Comparison of ENCODE assay signal across 37 cellular contexts in the genomic region with DNA sequence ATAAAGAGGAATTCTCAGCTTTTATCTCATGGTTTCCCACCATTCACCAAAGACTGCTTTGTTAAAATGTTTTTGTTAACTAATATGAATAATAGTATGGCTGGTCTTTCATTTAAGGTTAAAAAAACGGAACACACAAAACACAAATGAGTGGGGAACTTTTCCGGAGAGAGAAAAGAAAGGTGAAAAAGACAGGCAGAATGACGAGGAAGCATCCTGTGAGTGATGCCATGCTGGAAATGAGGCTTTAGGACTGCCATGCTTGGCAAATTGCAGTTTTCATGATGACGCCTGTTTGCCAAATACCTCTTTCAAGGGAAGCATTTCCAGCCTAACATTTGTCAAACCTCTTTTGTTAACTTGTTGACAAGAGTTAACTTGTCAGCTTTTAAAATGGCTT.
"Had no signal": no experiment of that assay in that cellular context is flagged by ENCODE, and none has a peak within 500 bp of the region (broad histone marks: within the 10 kb centered on the region; RNA-seq: fewer than 3 reads in every experiment).

No MANE protein-coding gene starts in this region.

- ATAC-seq: activated CD8-positive, alpha-beta T cell treated with anti-CD3 and anti-CD28 coated beads for 36 hours; activated naive CD4-positive, alpha-beta T cell treated with anti-CD3 and anti-CD28 coated beads, Interleukin-2, amount 50 U/mL, for 72 hours; activated T-cell treated with anti-CD3 and anti-CD28 coated beads, Interleukin-2, amount 50 U/mL, for 4 hours; activated T-cell treated with anti-CD3 and anti-CD28 coated beads, Interleukin-2, amount 50 U/mL, for 72 hours; activated T-helper 17 cell treated with anti-CD3 and anti-CD28 coated beads, Interleukin-2, amount 50 U/mL, for 72 hours; body of pancreas had no signal

- FAIRE-seq: astrocyte, TTC549 had no signal

- H3K4me3 Mint-ChIP-seq: activated B cell treated with CpG ODN at 0.5 μM for 24 hours; activated CD4-positive, alpha-beta memory T cell treated with anti-CD3 and anti-CD28 coated beads for 36 hours; activated CD4-positive, alpha-beta T cell treated with anti-CD3 and anti-CD28 coated beads, Interleukin-2, amount 10 ng/mL, durations not matched to agents 24 days and 14 days; activated CD8-positive, alpha-beta T cell treated with anti-CD3 and anti-CD28 coated beads for 36 hours; activated naive CD4-positive, alpha-beta T cell treated with anti-CD3 and anti-CD28 coated beads for 36 hours; activated naive CD8-positive, alpha-beta T cell treated with anti-CD3 and anti-CD28 coated beads for 36 hours; activated T-cell treated with anti-CD3 and anti-CD28 coated beads, Interleukin-2, amount 50 U/mL, for 4 hours; activated T-cell treated with anti-CD3 and anti-CD28 coated beads, Interleukin-2, amount 50 U/mL, for 72 hours; activated T-helper 1 cell treated with anti-CD3 and anti-CD28 coated beads, Interleukin-12 subunit alpha, Interleukin-12 subunit beta, Interleukin-2, Interleukin-4 antibody, amounts not matched to agents 30 ng/mL and 10 ng/mL and 1 ng/mL, durations not matched to agents 14 hours and 24 hours and 36 hours; activated T-helper 17 cell treated with anti-CD3 and anti-CD28 coated beads, Interleukin-2, amount 50 U/mL, for 72 hours; T-helper 1 cell treated with Interleukin-12 subunit alpha and Interleukin-12 subunit beta and Interleukin-4 antibody, amounts not matched to agents 30 μg/mL and 1 μg/mL, for 36 hours; T-helper 2 cell treated with Interferon-gamma antibody and Interleukin-4, amounts not matched to agents 5 μg/mL and 100 μg/mL, for 36 hours had no signal

- H3K27me3 ChIP-seq: adrenal gland, body of pancreas, brain microvascular endothelial cell, breast epithelium had no signal

- H3K27ac Mint-ChIP-seq: activated B cell treated with CpG ODN at 0.5 μM for 24 hours; activated CD4-positive, alpha-beta memory T cell treated with anti-CD3 and anti-CD28 coated beads for 36 hours; activated CD4-positive, alpha-beta T cell treated with anti-CD3 and anti-CD28 coated beads, Interleukin-2, amount 10 ng/mL, durations not matched to agents 24 days and 14 days; activated CD8-positive, alpha-beta T cell treated with anti-CD3 and anti-CD28 coated beads for 36 hours; activated naive CD4-positive, alpha-beta T cell treated with anti-CD3 and anti-CD28 coated beads for 36 hours; activated naive CD8-positive, alpha-beta T cell treated with anti-CD3 and anti-CD28 coated beads for 36 hours; activated T-cell treated with anti-CD3 and anti-CD28 coated beads, Interleukin-2, amount 50 U/mL, for 72 hours; activated T-helper 1 cell treated with anti-CD3 and anti-CD28 coated beads, Interleukin-12 subunit alpha, Interleukin-12 subunit beta, Interleukin-2, Interleukin-4 antibody, amounts not matched to agents 30 ng/mL and 10 ng/mL and 1 ng/mL, durations not matched to agents 14 hours and 24 hours and 36 hours; activated T-helper 17 cell treated with anti-CD3 and anti-CD28 coated beads, Interleukin-2, amount 50 U/mL, for 72 hours; T-helper 1 cell treated with Interleukin-12 subunit alpha and Interleukin-12 subunit beta and Interleukin-4 antibody, amounts not matched to agents 30 μg/mL and 1 μg/mL, for 36 hours; T-helper 2 cell treated with Interferon-gamma antibody and Interleukin-4, amounts not matched to agents 5 μg/mL and 100 μg/mL, for 36 hours had no signal

- H3K4me3 ChIP-seq: adrenal gland, body of pancreas, breast epithelium had no signal

- H3K9me3 Mint-ChIP-seq: activated B cell treated with CpG ODN at 0.5 μM for 24 hours; activated CD4-positive, alpha-beta memory T cell treated with anti-CD3 and anti-CD28 coated beads for 36 hours; activated CD4-positive, alpha-beta T cell treated with anti-CD3 and anti-CD28 coated beads, Interleukin-2, amount 10 ng/mL, durations not matched to agents 24 days and 14 days; activated CD8-positive, alpha-beta T cell treated with anti-CD3 and anti-CD28 coated beads for 36 hours; activated naive CD4-positive, alpha-beta T cell treated with anti-CD3 and anti-CD28 coated beads for 36 hours; activated naive CD4-positive, alpha-beta T cell treated with anti-CD3 and anti-CD28 coated beads, Interleukin-2, amount 50 U/mL, for 72 hours; activated naive CD8-positive, alpha-beta T cell treated with anti-CD3 and anti-CD28 coated beads for 36 hours; activated T-cell treated with anti-CD3 and anti-CD28 coated beads, Interleukin-2, amount 50 U/mL, for 4 hours; activated T-cell treated with anti-CD3 and anti-CD28 coated beads, Interleukin-2, amount 50 U/mL, for 72 hours; activated T-helper 1 cell treated with anti-CD3 and anti-CD28 coated beads, Interleukin-12 subunit alpha, Interleukin-12 subunit beta, Interleukin-2, Interleukin-4 antibody, amounts not matched to agents 30 ng/mL and 10 ng/mL and 1 ng/mL, durations not matched to agents 14 hours and 24 hours and 36 hours; activated T-helper 17 cell treated with anti-CD3 and anti-CD28 coated beads, Interleukin-2, amount 50 U/mL, for 72 hours; T-helper 1 cell treated with Interleukin-12 subunit alpha and Interleukin-12 subunit beta and Interleukin-4 antibody, amounts not matched to agents 30 μg/mL and 1 μg/mL, for 36 hours; T-helper 2 cell treated with Interferon-gamma antibody and Interleukin-4, amounts not matched to agents 5 μg/mL and 100 μg/mL, for 36 hours had no signal

- H3K4me1 Mint-ChIP-seq: activated B cell treated with CpG ODN at 0.5 μM for 24 hours; activated CD4-positive, alpha-beta T cell treated with anti-CD3 and anti-CD28 coated beads, Interleukin-2, amount 10 ng/mL, durations not matched to agents 24 days and 14 days; activated T-helper 17 cell treated with anti-CD3 and anti-CD28 coated beads, Interleukin-2, amount 50 U/mL, for 72 hours had no signal

- H3K27ac ChIP-seq: adrenal gland, body of pancreas, brain microvascular endothelial cell, breast epithelium, VCaP had no signal

- H3K36me3 ChIP-seq: adrenal gland, breast epithelium had no signal

- H3K4me1 ChIP-seq: adrenal gland, body of pancreas, breast epithelium had no signal

- H3K9me3 ChIP-seq: body of pancreas, breast epithelium had no signal

- H3K27me3 Mint-ChIP-seq: activated B cell treated with CpG ODN at 0.5 μM for 24 hours; activated CD4-positive, alpha-beta memory T cell treated with anti-CD3 and anti-CD28 coated beads for 36 hours; activated CD4-positive, alpha-beta T cell treated with anti-CD3 and anti-CD28 coated beads, Interleukin-2, amount 10 ng/mL, durations not matched to agents 24 days and 14 days; activated CD8-positive, alpha-beta T cell treated with anti-CD3 and anti-CD28 coated beads for 36 hours; activated naive CD8-positive, alpha-beta T cell treated with anti-CD3 and anti-CD28 coated beads for 36 hours; activated T-helper 17 cell treated with anti-CD3 and anti-CD28 coated beads, Interleukin-2, amount 50 U/mL, for 72 hours had no signal

- DNase-seq: activated B cell treated with CpG ODN at 0.5 μM for 24 hours; activated CD4-positive, alpha-beta memory T cell treated with anti-CD3 and anti-CD28 coated beads for 36 hours; activated CD4-positive, alpha-beta T cell treated with anti-CD3 and anti-CD28 coated beads for 4 hours; activated CD4-positive, alpha-beta T cell treated with anti-CD3 and anti-CD28 coated beads, Interleukin-2, amount 10 ng/mL, durations not matched to agents 24 days and 14 days; activated CD4-positive, alpha-beta T cell treated with anti-CD3 and anti-CD28 coated beads, Interleukin-2, amount 50 U/mL, for 1 hour; activated CD4-positive, alpha-beta T cell treated with anti-CD3 and anti-CD28 coated beads, Interleukin-2, amount 50 U/mL, for 4 hours; activated CD4-positive, CD25-positive, alpha-beta regulatory T cell treated with anti-CD3 and anti-CD28 coated beads, Interleukin-2, amount 50 U/mL, for 72 hours; activated CD8-positive, alpha-beta memory T cell treated with anti-CD3 and anti-CD28 coated beads, Interleukin-2, amount 50 U/mL, for 4 hours; activated CD8-positive, alpha-beta T cell treated with anti-CD3 and anti-CD28 coated beads for 36 hours; activated effector memory CD4-positive, alpha-beta T cell treated with anti-CD3 and anti-CD28 coated beads, Interleukin-2, amount 50 U/mL, for 16 hours; activated gamma-delta T cell treated with Interleukin-2 at 50 U/mL for 16 hours; activated naive CD4-positive, alpha-beta T cell; activated naive CD4-positive, alpha-beta T cell treated with anti-CD3 and anti-CD28 coated beads for 36 hours; activated naive CD4-positive, alpha-beta T cell treated with anti-CD3 and anti-CD28 coated beads, Interleukin-2, amount 50 U/mL, for 16 hours; activated naive CD8-positive, alpha-beta T cell treated with anti-CD3 and anti-CD28 coated beads for 36 hours; activated T-cell treated with anti-CD3 and anti-CD28 coated beads for 4 hours; activated T-cell treated with anti-CD3 and anti-CD28 coated beads, Interleukin-2, amount 50 U/mL, for 1 hour; activated T-cell treated with anti-CD3 and anti-CD28 coated beads, Interleukin-2, amount 50 U/mL, for 4 hours; activated T-cell treated with anti-CD3 and anti-CD28 coated beads, Interleukin-2, amount 50 U/mL, for 72 hours; adrenal gland; amniotic stem cell; aorta; body of pancreas; brain microvascular endothelial cell; central memory CD4-positive, alpha-beta T cell; T-helper 1 cell; T-helper 2 cell; T-helper 9 cell had no signal
